In genomic region chr15:69089258-69089657, GRCh38 we compare ENCODE assay signal across 27 cellular contexts.
"Had no signal": no experiment of that assay in that cellular context is flagged by ENCODE, and none has a peak within 500 bp of the region (broad histone marks: within the 10 kb centered on the region; RNA-seq: fewer than 3 reads in every experiment).

No MANE protein-coding gene starts in this region.

- H3K4me1 ChIP-seq: ascending aorta, colonic mucosa, lower lobe of right lung, transverse colon had no signal

- H3K36me3 ChIP-seq: adrenal gland, ascending aorta, colonic mucosa, esophagus muscularis mucosa, gastrocnemius medialis, lower lobe of right lung, neural progenitor cell, transverse colon had no signal

- FAIRE-seq: small intestine, urothelium cell line had no signal

- ATAC-seq: activated T-cell treated with anti-CD3 and anti-CD28 coated beads, Interleukin-2, amount 50 U/mL, for 4 hours; effector memory CD8-positive, alpha-beta T cell; gastrocnemius medialis; lower lobe of right lung; naive thymus-derived CD4-positive, alpha-beta T cell; sciatic nerve; stimulated activated naive B cell treated with anti-CD40 and anti-IgM and Interleukin-4, amounts not matched to agents 10 μg/mL and 1 μg/mL and 100 μg/mL, for 72 hours had no signal

- H3K27me3 ChIP-seq: adrenal gland, ascending aorta, colonic mucosa, dorsolateral prefrontal cortex, gastrocnemius medialis had no signal

- H3K36me3 Mint-ChIP-seq: activated naive CD8-positive, alpha-beta T cell; immature natural killer cell; naive thymus-derived CD4-positive, alpha-beta T cell; neural progenitor cell; stimulated activated naive B cell treated with anti-CD40 and anti-IgM and Interleukin-4, amounts not matched to agents 10 μg/mL and 1 μg/mL and 100 μg/mL, for 72 hours had no signal

- H3K4me1 Mint-ChIP-seq: immature natural killer cell; stimulated activated naive B cell treated with anti-CD40 and anti-IgM and Interleukin-4, amounts not matched to agents 10 μg/mL and 1 μg/mL and 100 μg/mL, for 72 hours had no signal

- H3K27ac ChIP-seq: adrenal gland, ascending aorta, colonic mucosa, dorsolateral prefrontal cortex, esophagus muscularis mucosa, gastrocnemius medialis, lower lobe of right lung, neural progenitor cell, transverse colon had no signal

- H3K9me3 ChIP-seq: adrenal gland, ascending aorta, colonic mucosa, esophagus muscularis mucosa, gastrocnemius medialis, lower lobe of right lung, transverse colon had no signal

- H3K4me3 Mint-ChIP-seq: activated naive CD8-positive, alpha-beta T cell; activated T-cell treated with anti-CD3 and anti-CD28 coated beads, Interleukin-2, amount 50 U/mL, for 4 hours; central memory CD8-positive, alpha-beta T cell; effector memory CD8-positive, alpha-beta T cell; immature natural killer cell; naive thymus-derived CD4-positive, alpha-beta T cell; neural progenitor cell; stimulated activated naive B cell treated with anti-CD40 and anti-IgM and Interleukin-4, amounts not matched to agents 10 μg/mL and 1 μg/mL and 100 μg/mL, for 72 hours had no signal

- H3K27ac Mint-ChIP-seq: activated naive CD8-positive, alpha-beta T cell; activated T-helper 2 cell treated with anti-CD3 and anti-CD28 coated beads, Interferon-gamma antibody, Interleukin-2, Interleukin-4, amounts not matched to agents 10 μg/mL and 5 μg/mL and 100 μg/mL, durations not matched to agents 14 hours and 24 hours and 36 hours; effector memory CD8-positive, alpha-beta T cell; immature natural killer cell; naive thymus-derived CD4-positive, alpha-beta T cell; neural progenitor cell; stimulated activated naive B cell treated with anti-CD40 and anti-IgM and Interleukin-4, amounts not matched to agents 10 μg/mL and 1 μg/mL and 100 μg/mL, for 72 hours had no signal

- DNase-seq: activated CD4-positive, alpha-beta T cell treated with anti-CD3 and anti-CD28 coated beads for 4 hours; activated CD4-positive, alpha-beta T cell treated with anti-CD3 and anti-CD28 coated beads, Interleukin-2, amount 50 U/mL, for 48 hours; activated CD4-positive, CD25-positive, alpha-beta regulatory T cell; activated CD8-positive, alpha-beta memory T cell treated with anti-CD3 and anti-CD28 coated beads, Interleukin-2, amount 50 U/mL, for 48 hours; activated naive CD4-positive, alpha-beta T cell; activated T-cell treated with anti-CD3 and anti-CD28 coated beads, Interleukin-2, amount 50 U/mL, for 4 hours; adrenal gland; colonic mucosa; dorsolateral prefrontal cortex; effector memory CD8-positive, alpha-beta T cell; gastrocnemius medialis; hippocampal formation; immature natural killer cell; lower lobe of right lung; naive thymus-derived CD4-positive, alpha-beta T cell; small intestine; stimulated activated CD8-positive, alpha-beta memory T cell treated with anti-CD3 and anti-CD28 coated beads, Interleukin-4, amount 100 ng/mL, for 48 hours; stimulated activated naive B cell treated with anti-CD40 and anti-IgM and Interleukin-4, amounts not matched to agents 10 μg/mL and 1 μg/mL and 100 μg/mL, for 72 hours; transverse colon had no signal

- H2AFZ ChIP-seq: neural progenitor cell had no signal

- H3K9ac ChIP-seq: neural progenitor cell had no signal

- H3K9me3 Mint-ChIP-seq: activated T-cell treated with anti-CD3 and anti-CD28 coated beads, Interleukin-2, amount 50 U/mL, for 4 hours; activated T-helper 2 cell treated with anti-CD3 and anti-CD28 coated beads, Interferon-gamma antibody, Interleukin-2, Interleukin-4, amounts not matched to agents 10 μg/mL and 5 μg/mL and 100 μg/mL, durations not matched to agents 14 hours and 24 hours and 36 hours; central memory CD8-positive, alpha-beta T cell; effector memory CD8-positive, alpha-beta T cell; immature natural killer cell; neural progenitor cell; stimulated activated naive B cell treated with anti-CD40 and anti-IgM and Interleukin-4, amounts not matched to agents 10 μg/mL and 1 μg/mL and 100 μg/mL, for 72 hours had no signal

- H3K4me3 ChIP-seq: adrenal gland, ascending aorta, colonic mucosa, dorsolateral prefrontal cortex, esophagus muscularis mucosa, gastrocnemius medialis, lower lobe of right lung, neural progenitor cell, transverse colon had no signal
